In the genomic region with DNA sequence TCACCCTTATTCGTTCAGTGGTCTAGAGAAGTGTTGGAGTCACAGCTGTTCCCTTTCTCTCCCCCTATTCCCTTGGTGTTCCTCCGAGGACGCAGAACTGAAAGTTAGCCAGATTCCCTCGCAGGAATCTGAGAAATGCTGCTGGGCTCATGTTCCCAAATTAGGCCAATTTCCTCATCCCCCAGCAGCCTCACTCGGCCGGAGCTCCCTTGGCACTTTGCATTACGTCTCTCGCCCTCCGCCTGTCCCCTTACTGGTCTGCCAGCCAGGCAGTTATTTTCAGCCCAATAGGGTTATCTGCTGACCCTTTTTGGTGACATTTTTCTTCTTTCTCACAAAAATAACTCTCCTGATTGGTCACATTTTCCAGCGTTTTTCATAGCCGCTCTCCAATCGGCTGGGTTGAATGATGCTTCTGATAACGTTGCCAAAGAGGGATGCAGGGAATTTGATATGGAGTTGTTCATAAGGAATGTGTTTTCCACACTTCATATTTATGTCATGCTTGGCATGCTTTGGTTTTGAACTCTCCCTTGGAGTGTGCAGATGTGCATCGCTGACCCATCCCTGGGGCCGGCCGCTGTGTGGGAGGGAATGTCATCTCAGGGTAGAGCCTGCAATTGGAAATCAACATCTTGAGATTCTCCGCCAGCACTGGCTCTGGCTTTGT, we compare ENCODE assay signal across 11 cellular contexts. TPM values are rescaled to one million over a fixed set of nuclear protein-coding genes. Genes with fewer than 3 reads are reported as not detected.
DNase-seq lines count a peak whose midpoint lies in the region; ATAC-seq and TF ChIP-seq lines count a peak whose summit lies in the region.
"Had no signal": no experiment of that assay in that cellular context is flagged by ENCODE, and none has a peak within 500 bp of the region (broad histone marks: within the 10 kb centered on the region; RNA-seq: fewer than 3 reads in every experiment).

No MANE protein-coding gene starts in this region.

- H3K4me3 ChIP-seq in brain microvascular endothelial cell (ENCODE audit: low read depth, low read length): no peak overlapping the region
- peak overlapping the region in 1 of 2 donors; percentile 1 for H3K4me3 ChIP-seq in right atrium auricular region
- H3K4me3 ChIP-seq in parathyroid adenoma (ENCODE audit: low read depth, low read length): no peak overlapping the region
- no peak overlapping the region for H3K4me3 ChIP-seq in urinary bladder (ENCODE audit: low read depth, low read length)
- H3K4me3 ChIP-seq: GM12878 had no signal

- H3K4me2 ChIP-seq in parathyroid adenoma (ENCODE audit: low read length): no peak overlapping the region

- no peaks in the 10 kb centered on the region for H3K9me3 ChIP-seq in right atrium auricular region
- H3K9me3 ChIP-seq in parathyroid adenoma (ENCODE audit: control insufficient read depth, low read length): no peaks in the 10 kb centered on the region

- no peak overlapping the region for H2AFZ ChIP-seq in parathyroid adenoma

- peak; percentile 59 for DNase-seq in brain microvascular endothelial cell
- peak; percentile 86 for DNase-seq in right atrium auricular region (ENCODE audit: low spot score)
- no peak for DNase-seq in NCI-H2029 treated with DMSO at 0.1 percent for 48 hours (lab: John Stamatoyannopoulos, UW)
- DNase-seq in activated CD4-positive, CD25-positive, alpha-beta regulatory T cell (lab: John Stamatoyannopoulos, UW): no peak
- DNase-seq: activated CD8-positive, alpha-beta memory T cell treated with anti-CD3 and anti-CD28 coated beads, Interleukin-2, amount 50 U/mL, for 48 hours; NCI-H69; SIG-M5 had no signal

- no peak for ATAC-seq in activated CD4-positive, CD25-positive, alpha-beta regulatory T cell treated with anti-CD3 and anti-CD28 coated beads, Interleukin-2, amount 50 U/mL, for 24 hours
- ATAC-seq: GM12878 had no signal

- H3K4me1 ChIP-seq in right atrium auricular region: peaks cover 0 to 46% of the 10 kb centered on the region in 2 donors
- H3K4me1 ChIP-seq in parathyroid adenoma: no peaks in the 10 kb centered on the region
- H3K4me1 ChIP-seq in urinary bladder (ENCODE audit: insufficient read depth): no peaks in the 10 kb centered on the region

- H3K79me2 ChIP-seq in parathyroid adenoma: peaks cover 17% of the 10 kb centered on the region

- H3K27ac ChIP-seq in brain microvascular endothelial cell (peak overlapping the region; percentile 38), right atrium auricular region (peak overlapping the region; percentile 77 to 94), parathyroid adenoma (peak overlapping the region; percentile 48), urinary bladder (ENCODE audit: low read depth) (peak overlapping the region; percentile 61)

- in situ Hi-C loops in brain microvascular endothelial cell (cut with HindIII; ENCODE audit: low pct_ligation_motif_present, low sequenced_read_pairs): no loop called here

- H3K9ac ChIP-seq in parathyroid adenoma: no peak overlapping the region

- H3K27me3 ChIP-seq in brain microvascular endothelial cell (replicated peaks): no peaks in the 10 kb centered on the region
- no peaks in the 10 kb centered on the region for H3K27me3 ChIP-seq in right atrium auricular region
- H3K27me3 ChIP-seq in parathyroid adenoma (ENCODE audit: control insufficient read depth, insufficient read depth, low read length): no peaks in the 10 kb centered on the region

- TF ChIP-seq CTCF in brain microvascular endothelial cell (IDR thresholded peaks at IDR 0.05; ENCODE audit: low read depth, low read length, missing control alignments) (no peak), right atrium auricular region (IDR thresholded peaks at IDR 0.05) (no peak), parathyroid adenoma (IDR thresholded peaks at IDR 0.05) (no peak)

- H3K36me3 ChIP-seq in brain microvascular endothelial cell (replicated peaks) (peaks cover 7% of the 10 kb centered on the region), right atrium auricular region (peaks cover 30% of the 10 kb centered on the region), parathyroid adenoma (ENCODE audit: control insufficient read depth, insufficient read depth, low read length) (no peaks in the 10 kb centered on the region), urinary bladder (ENCODE audit: insufficient read depth) (peaks cover 12% of the 10 kb centered on the region)

- 29% methylated on average over 17 of the region's 17 CpGs for WGBS in urinary bladder

RNA-seq across cellular contexts. Expression of gene IFT43, which starts 9.9 kb away (rescaled TPM):
- total RNA-seq in right atrium auricular region (10 to 100 TPM; 32.6 to 59.0 TPM), urinary bladder (31.2 TPM)
- polyA plus RNA-seq in urinary bladder: 39.3 TPM

RNA-seq across cellular contexts. Expression of gene TGFB3, which starts 13.7 kb away (rescaled TPM):
- total RNA-seq in right atrium auricular region (10 to 100 TPM; 17.5 to 99.1 TPM), urinary bladder (90.7 TPM)
- 58.0 TPM for polyA plus RNA-seq in urinary bladder

Comparison
In these comparisons a context has a peak if more than half of its experiments do, and no peak if none do; other contexts are left out.
1. DNase-seq: peak in brain microvascular endothelial cell (single experiment) and right atrium auricular region (single experiment); none in NCI-H2029 treated with DMSO at 0.1 percent for 48 hours (single experiment) and activated CD4-positive, CD25-positive, alpha-beta regulatory T cell (0 of 4).
2. Peak in every context shown above with its lines, with median percentiles within 50 percentile points of each other: H3K27ac ChIP-seq.